ENCODE assay signal across 15 cellular contexts in genomic region chr6:98843274-98844243, GRCh38. TPM values are rescaled to one million over a fixed set of nuclear protein-coding genes. Genes with fewer than 3 reads are reported as not detected.
DNase-seq lines count a peak whose midpoint lies in the region; ATAC-seq, FAIRE-seq and TF ChIP-seq lines count a peak whose summit lies in the region.
"Had no signal": no experiment of that assay in that cellular context is flagged by ENCODE, and none has a peak within 500 bp of the region (broad histone marks: within the 10 kb centered on the region; RNA-seq: fewer than 3 reads in every experiment).

No MANE protein-coding gene starts in this region.

- H3K9me1 ChIP-seq in K562 (ENCODE audit: control insufficient read depth, insufficient read depth, low read length): no peaks in the 10 kb centered on the region

- peaks cover 17% of the 10 kb centered on the region for H3K4me1 Mint-ChIP-seq in activated naive CD4-positive, alpha-beta T cell treated with anti-CD3 and anti-CD28 coated beads, Interleukin-2, amount 10 ng/mL, durations not matched to agents 7 days and 5 days

- no peak for TF ChIP-seq RAD21 in K562 (CRISPR knock-in tag; conservative IDR thresholded peaks at IDR 0.05 in 1 of 2, IDR thresholded peaks at IDR 0.05 in 1 of 2)

- TF ChIP-seq POLR2A in K562 (conservative IDR thresholded peaks at IDR 0.05): no peak

- no peak overlapping the region for H3K4me3 Mint-ChIP-seq in activated naive CD4-positive, alpha-beta T cell treated with anti-CD3 and anti-CD28 coated beads, Interleukin-2, amount 10 ng/mL, durations not matched to agents 7 days and 5 days
- H3K4me3 Mint-ChIP-seq: activated CD4-positive, alpha-beta memory T cell treated with anti-CD3 and anti-CD28 coated beads, Interleukin-2, amount 10 ng/mL, durations not matched to agents 7 days and 5 days; activated naive CD4-positive, alpha-beta T cell treated with anti-CD3 and anti-CD28 coated beads for 36 hours had no signal

- no peak for TF ChIP-seq CTCF in K562 (IDR thresholded peaks at IDR 0.05 in 2 of 3, conservative IDR thresholded peaks at IDR 0.05 in 1 of 3; ENCODE audit: insufficient read depth in 2 of 3, low read depth in 1 of 3, low read length in 3 of 3)

- H3K27ac Mint-ChIP-seq in activated naive CD4-positive, alpha-beta T cell treated with anti-CD3 and anti-CD28 coated beads, Interleukin-2, amount 10 ng/mL, durations not matched to agents 7 days and 5 days: peak overlapping the region; percentile 33
- H3K27ac Mint-ChIP-seq: activated CD4-positive, alpha-beta memory T cell treated with anti-CD3 and anti-CD28 coated beads, Interleukin-2, amount 10 ng/mL, durations not matched to agents 7 days and 5 days; activated naive CD4-positive, alpha-beta T cell treated with anti-CD3 and anti-CD28 coated beads for 36 hours had no signal

- no peak for DNase-seq in activated naive CD4-positive, alpha-beta T cell treated with anti-CD3 and anti-CD28 coated beads, Interleukin-2, amount 10 ng/mL, durations not matched to agents 7 days and 5 days
- DNase-seq in activated naive CD4-positive, alpha-beta T cell treated with anti-CD3 and anti-CD28 coated beads, Interleukin-2, amount 50 U/mL, for 16 hours: no peak
- no peak for DNase-seq in K562 (ENCODE audit: extremely low read depth in 1 of 4, low spot score in 3 of 4)
- peak; percentile 50 for DNase-seq in left kidney (ENCODE audit: low read depth, low spot score)
- DNase-seq in superior temporal gyrus (ENCODE audit: extremely low spot score): peak; percentile 74
- no peak for DNase-seq in NCI-H510A (lab: John Stamatoyannopoulos, UW)
- DNase-seq in HTR-8/SVneo (ENCODE audit: insufficient read length, low spot score): no peak
- DNase-seq: activated CD4-positive, alpha-beta memory T cell treated with anti-CD3 and anti-CD28 coated beads, Interleukin-2, amount 10 ng/mL, durations not matched to agents 7 days and 5 days; activated naive CD4-positive, alpha-beta T cell treated with anti-CD3 and anti-CD28 coated beads for 36 hours; kidney glomerular epithelial cell; PC-9 had no signal

- H4K20me1 ChIP-seq in K562 (replicated peaks; ENCODE audit: control insufficient read depth, insufficient read depth, low read length): no peaks in the 10 kb centered on the region

- no TSS peak for BruUV-seq in K562 (replicated peaks; lab: Mats Ljungman, UMichigan)

- FAIRE-seq in K562 (lab: Jason Lieb, UNC) (no peak), HTR-8/SVneo (lab: Jason Lieb, UNC) (no peak)
- FAIRE-seq: GM18507 had no signal

- no peak overlapping the region for H3K9ac ChIP-seq in K562 (ENCODE audit: insufficient read depth in 1 of 2, low read depth in 2 of 2, low read length in 2 of 2)

- no peak overlapping the region for H3K4me2 ChIP-seq in K562 (ENCODE audit: insufficient read depth, low read length)
- H3K4me2 ChIP-seq: PC-9 had no signal

- no peaks in the 10 kb centered on the region for H3K79me2 ChIP-seq in K562 (ENCODE audit: control insufficient read depth, insufficient read depth, low read length)

- TF ChIP-seq EP300 in K562 (IDR thresholded peaks at IDR 0.05; ENCODE audit: low read length): no peak

- H2AFZ ChIP-seq in K562 (ENCODE audit: low read depth, low read length): no peak overlapping the region
- H2AFZ ChIP-seq: PC-9 had no signal

- intact Hi-C loops in K562 (cut with micrococcal nuclease): loop anchor here (2.0 kb wide), 1 partner anchor 1347 kb away; no protein-coding TSS in a partner anchor

- H3K9me3 Mint-ChIP-seq in activated naive CD4-positive, alpha-beta T cell treated with anti-CD3 and anti-CD28 coated beads, Interleukin-2, amount 10 ng/mL, durations not matched to agents 7 days and 5 days: no peaks in the 10 kb centered on the region
- H3K9me3 Mint-ChIP-seq: activated CD4-positive, alpha-beta memory T cell treated with anti-CD3 and anti-CD28 coated beads, Interleukin-2, amount 10 ng/mL, durations not matched to agents 7 days and 5 days; activated naive CD4-positive, alpha-beta T cell treated with anti-CD3 and anti-CD28 coated beads for 36 hours had no signal

- POLR2A ChIA-PET in K562 (lab: Yijun Ruan, JAX): interaction anchor here (0.6 to 1.1 kb wide), 3 partner anchors 18 to 23 kb away, joined by 3 read pairs; no protein-coding TSS in a partner anchor

- no peak overlapping the region for H3K27ac ChIP-seq in K562 (ENCODE audit: extremely low read depth, low read depth, low read length)
- H3K27ac ChIP-seq: PC-9 had no signal

- CTCF ChIA-PET in activated naive CD4-positive, alpha-beta T cell treated with anti-CD3 and anti-CD28 coated beads, Interleukin-2, amount 10 ng/mL, durations not matched to agents 7 days and 5 days (lab: Charles Lee): interaction anchor here (1.1 to 1.4 kb wide), 3 partner anchors 13 to 1346 kb away, joined by 3 to 4 read pairs (median 3); no protein-coding TSS in a partner anchor
- CTCF ChIA-PET in K562 (lab: Yijun Ruan, JAX; ENCODE audit: low intra/inter-chr PET ratio): no interaction called here

- H3K36me3 Mint-ChIP-seq in activated naive CD4-positive, alpha-beta T cell treated with anti-CD3 and anti-CD28 coated beads, Interleukin-2, amount 10 ng/mL, durations not matched to agents 7 days and 5 days: peaks cover 4% of the 10 kb centered on the region

- H3K4me3 ChIP-seq in K562: no peak overlapping the region
- H3K4me3 ChIP-seq: PC-9 had no signal

- no peaks in the 10 kb centered on the region; the same call in 1 of the 2 replicates for H3K9me3 ChIP-seq in K562 (replicated peaks; ENCODE audit: control insufficient read depth, insufficient read depth, low read depth, low read length)

- H3K27me3 Mint-ChIP-seq in activated naive CD4-positive, alpha-beta T cell treated with anti-CD3 and anti-CD28 coated beads, Interleukin-2, amount 10 ng/mL, durations not matched to agents 7 days and 5 days: peaks cover 96% of the 10 kb centered on the region

- in situ Hi-C loops in K562 (cut with MboI): no loop called here

- WGBS in K562 (ENCODE audit: insufficient coverage, low coverage, missing lambda C conversion rate): 39% methylated on average over 36 of the region's 53 CpGs

- peaks cover 0 to 20% of the 10 kb centered on the region in 2 experiments; a peak in 2 of 5 replicates for H3K27me3 ChIP-seq in K562 (ENCODE audit: control insufficient read depth in 2 of 2, insufficient read depth in 2 of 2, low read length in 2 of 2)

- no peak for ATAC-seq in K562
- no peak for ATAC-seq in GM21717 (IDR thresholded peaks at IDR 0.05; ENCODE audit: unreplicated experiment)

- H3K4me1 ChIP-seq in K562 (replicated peaks in 1 of 2; ENCODE audit: control insufficient read depth in 2 of 2, insufficient read depth in 2 of 2, low read length in 2 of 2): peaks cover 0 to 15% of the 10 kb centered on the region in 2 experiments; a peak in 1 of 5 replicates

- no peaks in the 10 kb centered on the region for H3K36me3 ChIP-seq in K562 (ENCODE audit: control insufficient read depth, insufficient read depth, low read length)

TF ChIP-seq in K562, 482 proteins besides CTCF, POLR2A, EP300 and RAD21:
- 0 out of 2 replicates have a peak, but pooled peaks have one; percentile 50 for TF ChIP-seq ZBTB33 (CRISPR knock-in tag; IDR thresholded peaks at IDR 0.05)
- no peak for TF ChIP-seq ZNF239 (CRISPR knock-in tag; IDR thresholded peaks at IDR 0.05)

RNA-seq across cellular contexts. Expression of gene POU3F2, which starts 9.2 kb away (rescaled TPM):
- 0.74 and 0.99 TPM in 2 replicates for total RNA-seq in K562 (2011; cell fraction: chromatin; rRNA removed; ENCODE audit: low replicate concordance)
- total RNA-seq in K562 (2011; cell fraction: nucleolus; rRNA removed): 0.53 and 0.67 TPM in 2 replicates
- total RNA-seq in K562 (2011; cell fraction: nucleoplasm; rRNA removed): 1.2 and 1.6 TPM in 2 replicates
- 0.36 and 0.37 TPM in 2 replicates for total RNA-seq in K562 (2014; rRNA removed)
- total RNA-seq in K562 (2014; rRNA removed; fragmentation: Illumina TruSeq; extraction: Trizol): 0.19 and 0.36 TPM in 2 replicates
- 0.40 and 0.45 TPM in 2 replicates for total RNA-seq in K562 (2015; rRNA removed; fragmentation: Illumina TruSeq; extraction: Trizol)
- 0.29 and 0.44 TPM in 2 replicates for total RNA-seq in K562 (2021)
- polyA plus RNA-seq in K562 (2011; rRNA removed): 0.46 and 0.70 TPM in 2 replicates
- polyA plus RNA-seq in K562 (2011; cell fraction: cytosol; rRNA removed): 0.31 and 0.34 TPM in 2 replicates
- 0.27 and 0.62 TPM in 2 replicates for polyA plus RNA-seq in K562 (2011; cell fraction: nucleus; rRNA removed)
- polyA plus RNA-seq in K562 (2012): 0.11 and 0.25 TPM in 2 replicates
- polyA plus RNA-seq in K562 (2014; fragmentation: Illumina TruSeq; extraction: Trizol): 0.15 and 0.30 TPM in 2 replicates
- polyA plus RNA-seq in K562 (2014; fragmentation: Nextera tagmentation; extraction: Ambion mirVana): under 1 TPM; 0.08 to 0.10 TPM
- 0.16 and 0.23 TPM in 2 replicates for polyA plus RNA-seq in K562 (2014; rRNA removed)
- polyA minus RNA-seq in K562 (2011; rRNA and poly(A)+ RNA removed): 0.32 and 0.84 TPM in 2 replicates
- polyA minus RNA-seq in K562 (2011; cell fraction: cytosol; rRNA and poly(A)+ RNA removed): 0.48 and 1.1 TPM in 2 replicates
- polyA minus RNA-seq in K562 (2011; cell fraction: nucleus; rRNA and poly(A)+ RNA removed): 0.54 and 1.3 TPM in 2 replicates
- total RNA-seq: activated CD4-positive, alpha-beta memory T cell treated with anti-CD3 and anti-CD28 coated beads, Interleukin-2, amount 10 ng/mL, durations not matched to agents 7 days and 5 days; activated naive CD4-positive, alpha-beta T cell treated with anti-CD3 and anti-CD28 coated beads for 36 hours; LHCN-M2; PC-9; T-helper 1 cell treated with Interleukin-12 subunit alpha and Interleukin-12 subunit beta and Interleukin-4 antibody, amounts not matched to agents 30 ng/mL and 1 ng/mL, for 36 hours had no signal

Comparison
In these comparisons a context has a peak if more than half of its experiments do, and no peak if none do; other contexts are left out.
1. DNase-seq: peak in left kidney (single experiment) and superior temporal gyrus (single experiment); none in activated naive CD4-positive, alpha-beta T cell treated with anti-CD3 and anti-CD28 coated beads, Interleukin-2, amount 10 ng/mL, durations not matched to agents 7 days and 5 days (single experiment), activated naive CD4-positive, alpha-beta T cell treated with anti-CD3 and anti-CD28 coated beads, Interleukin-2, amount 50 U/mL, for 16 hours (single experiment), K562 (0 of 4), NCI-H510A (single experiment) and HTR-8/SVneo (single experiment).